In the genomic region with DNA sequence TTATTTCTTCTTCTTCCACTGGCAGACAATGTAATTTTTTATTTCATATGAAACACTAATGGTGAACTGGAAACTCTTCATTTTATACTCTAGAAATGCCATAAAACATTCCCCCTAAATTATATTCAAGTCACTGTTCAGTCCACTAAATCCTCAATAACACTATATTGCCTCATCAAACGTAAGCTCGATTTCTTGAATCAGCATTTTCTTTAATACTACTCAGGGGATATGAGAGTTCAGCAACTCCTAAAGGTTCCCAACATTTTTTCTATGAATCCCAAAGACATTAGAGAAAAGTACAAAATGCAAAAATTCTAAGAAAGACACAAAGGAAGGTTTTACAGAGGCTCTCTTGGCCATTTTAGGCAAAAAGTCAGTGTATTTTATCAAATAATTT, we compare ENCODE assay signal across 21 cellular contexts. TPM values are rescaled to one million over a fixed set of nuclear protein-coding genes. Genes with fewer than 3 reads are reported as not detected.
A peak's percentile ranks its signal among the peaks of the same experiment; 100 is the strongest.
DNase-seq lines count a peak whose midpoint lies in the region; ATAC-seq, FAIRE-seq and TF ChIP-seq lines count a peak whose summit lies in the region.
"Had no signal": no experiment of that assay in that cellular context is flagged by ENCODE, and none has a peak within 500 bp of the region (broad histone marks: within the 10 kb centered on the region; RNA-seq: fewer than 3 reads in every experiment).

No MANE protein-coding gene starts in this region.

- H3K9me3 ChIP-seq in A549: no peaks in the 10 kb centered on the region
- H3K9me3 ChIP-seq in K562 (replicated peaks; ENCODE audit: control insufficient read depth, insufficient read depth, low read depth, low read length): no peaks in the 10 kb centered on the region
- H3K9me3 ChIP-seq: BLaER1 treated with 17β-estradiol and CSF1 and Interleukin-3, amounts not matched to agents 10 nM and 100 nM; Caco-2 had no signal

- no peak for TF ChIP-seq RAD21 in A549 (conservative IDR thresholded peaks at IDR 0.05 in 1 of 2, IDR thresholded peaks at IDR 0.05 in 1 of 2)
- TF ChIP-seq RAD21 in K562 (CRISPR knock-in tag; conservative IDR thresholded peaks at IDR 0.05 in 1 of 2, IDR thresholded peaks at IDR 0.05 in 1 of 2): no peak

- TF ChIP-seq EP300 in A549 (IDR thresholded peaks at IDR 0.05) (no peak), K562 (IDR thresholded peaks at IDR 0.05; ENCODE audit: low read length) (no peak)

- in situ Hi-C loops in K562 (cut with MboI): no loop called here

- POLR2A ChIA-PET in A549 (lab: Yijun Ruan, JAX) (no interaction called here), K562 (lab: Yijun Ruan, JAX) (no interaction called here)
- POLR2A ChIA-PET in naive thymus-derived CD8-positive, alpha-beta T cell (lab: Charles Lee): no interaction called here

- TF ChIP-seq CTCF in A549 (IDR thresholded peaks at IDR 0.05) (no peak), K562 (IDR thresholded peaks at IDR 0.05 in 2 of 3, conservative IDR thresholded peaks at IDR 0.05 in 1 of 3; ENCODE audit: insufficient read depth in 2 of 3, low read depth in 1 of 3, low read length in 3 of 3) (no peak), progenitor cell of endocrine pancreas (IDR thresholded peaks at IDR 0.05; ENCODE audit: unreplicated experiment) (no peak)

- no peaks in the 10 kb centered on the region; a peak in 1 of 5 replicates for H3K27me3 ChIP-seq in K562 (ENCODE audit: control insufficient read depth in 2 of 2, insufficient read depth in 2 of 2, low read length in 2 of 2)
- H3K27me3 ChIP-seq: BLaER1 treated with 17β-estradiol and CSF1 and Interleukin-3, amounts not matched to agents 10 nM and 100 nM had no signal

- BruUV-seq in K562 (replicated peaks; lab: Mats Ljungman, UMichigan): no TSS peak

- H3K4me2 ChIP-seq in A549: no peak overlapping the region
- no peak overlapping the region for H3K4me2 ChIP-seq in K562 (ENCODE audit: insufficient read depth, low read length)
- H3K4me2 ChIP-seq: BLaER1 treated with 17β-estradiol and CSF1 and Interleukin-3, amounts not matched to agents 10 nM and 100 nM had no signal

- peaks cover 7% of the 10 kb centered on the region for H3K36me3 Mint-ChIP-seq in progenitor cell of endocrine pancreas (ENCODE audit: insufficient read depth)
- H3K36me3 Mint-ChIP-seq in naive thymus-derived CD8-positive, alpha-beta T cell: no peaks in the 10 kb centered on the region
- H3K36me3 Mint-ChIP-seq: CD8-positive, alpha-beta T cell had no signal

- 85% methylated on average over 2 of the region's 2 CpGs for WGBS in A549 (ENCODE audit: missing lambda C conversion rate)
- WGBS in K562 (ENCODE audit: insufficient coverage, low coverage, missing lambda C conversion rate): 3% methylated on average over 2 of the region's 2 CpGs

- H3K27ac ChIP-seq in A549 (no peak overlapping the region), K562 (ENCODE audit: extremely low read depth, low read depth, low read length) (no peak overlapping the region)
- H3K27ac ChIP-seq: BLaER1 treated with 17β-estradiol and CSF1 and Interleukin-3, amounts not matched to agents 10 nM and 100 nM; C4-2B had no signal

- intact Hi-C loops in K562 (cut with micrococcal nuclease): no loop called here

- FAIRE-seq in A549 (lab: Jason Lieb, UNC) (no peak), K562 (lab: Jason Lieb, UNC) (no peak)
- FAIRE-seq: A204.1, D721Med, G401.6, GM12891, GM19239 had no signal

- H3K4me3 ChIP-seq in A549 (no peak overlapping the region), K562 (no peak overlapping the region)
- H3K4me3 ChIP-seq: BLaER1 treated with 17β-estradiol and CSF1 and Interleukin-3, amounts not matched to agents 10 nM and 100 nM had no signal

- ATAC-seq in A549 (no peak), K562 (no peak)
- ATAC-seq in naive thymus-derived CD8-positive, alpha-beta T cell: no peak
- ATAC-seq: CD8-positive, alpha-beta T cell had no signal

- no peak overlapping the region for H3K9ac ChIP-seq in K562 (ENCODE audit: insufficient read depth in 1 of 2, low read depth in 2 of 2, low read length in 2 of 2)
- H3K9ac ChIP-seq: BLaER1 treated with 17β-estradiol and CSF1 and Interleukin-3, amounts not matched to agents 10 nM and 100 nM had no signal

- no peaks in the 10 kb centered on the region for H3K9me3 Mint-ChIP-seq in progenitor cell of endocrine pancreas (ENCODE audit: low read depth)
- no peaks in the 10 kb centered on the region for H3K9me3 Mint-ChIP-seq in naive thymus-derived CD8-positive, alpha-beta T cell
- H3K9me3 Mint-ChIP-seq: CD4-positive, alpha-beta T cell; CD8-positive, alpha-beta T cell had no signal

- TF ChIP-seq POLR2A in A549 (IDR thresholded peaks at IDR 0.05; ENCODE audit: low read length) (no peak), K562 (conservative IDR thresholded peaks at IDR 0.05) (no peak)

- no peaks in the 10 kb centered on the region for H4K20me1 ChIP-seq in K562 (replicated peaks; ENCODE audit: control insufficient read depth, insufficient read depth, low read length)
- H4K20me1 ChIP-seq: BLaER1 treated with 17β-estradiol and CSF1 and Interleukin-3, amounts not matched to agents 10 nM and 100 nM had no signal

- H3K79me2 ChIP-seq in K562 (ENCODE audit: control insufficient read depth, insufficient read depth, low read length): no peaks in the 10 kb centered on the region; the same call in 2 of the 3 replicates

- peak overlapping the region; percentile 65 for H3K27ac Mint-ChIP-seq in progenitor cell of endocrine pancreas
- H3K27ac Mint-ChIP-seq in naive thymus-derived CD8-positive, alpha-beta T cell: no peak overlapping the region
- H3K27ac Mint-ChIP-seq: B cell; CD4-positive, alpha-beta T cell; CD8-positive, alpha-beta T cell had no signal

- H3K4me3 Mint-ChIP-seq in progenitor cell of endocrine pancreas (ENCODE audit: low read depth): no peak overlapping the region
- no peak overlapping the region for H3K4me3 Mint-ChIP-seq in naive thymus-derived CD8-positive, alpha-beta T cell
- H3K4me3 Mint-ChIP-seq: B cell; CD4-positive, alpha-beta T cell; CD8-positive, alpha-beta T cell had no signal

- no peaks in the 10 kb centered on the region for H3K9me1 ChIP-seq in K562 (ENCODE audit: control insufficient read depth, insufficient read depth, low read length)

- no peak for DNase-seq in A549 (ENCODE audit: low read depth in 1 of 2, low spot score in 1 of 2)
- no peak for DNase-seq in K562 (ENCODE audit: extremely low read depth in 1 of 4, low spot score in 3 of 4)
- no peak for DNase-seq in progenitor cell of endocrine pancreas (ENCODE audit: low spot score, unreplicated experiment)
- DNase-seq in hepatic stellate cell (ENCODE audit: low spot score): no peak
- DNase-seq in naive thymus-derived CD8-positive, alpha-beta T cell: no peak
- DNase-seq: 8988T; AML-193; Caco-2; Calu3; CD4-positive, alpha-beta T cell; CD8-positive, alpha-beta T cell; DMS79 treated with DMSO at 0.1 percent for 48 hours; GF-D8 had no signal

- no peaks in the 10 kb centered on the region for H3K36me3 ChIP-seq in K562 (ENCODE audit: control insufficient read depth, insufficient read depth, low read length)
- H3K36me3 ChIP-seq: BLaER1 treated with 17β-estradiol and CSF1 and Interleukin-3, amounts not matched to agents 10 nM and 100 nM had no signal

- peaks cover 7% of the 10 kb centered on the region for H3K4me1 Mint-ChIP-seq in progenitor cell of endocrine pancreas (ENCODE audit: low read depth)
- no peaks in the 10 kb centered on the region for H3K4me1 Mint-ChIP-seq in naive thymus-derived CD8-positive, alpha-beta T cell
- H3K4me1 Mint-ChIP-seq: B cell had no signal

- no peaks in the 10 kb centered on the region for H3K4me1 ChIP-seq in A549
- no peaks in the 10 kb centered on the region; a peak in 1 of 5 replicates for H3K4me1 ChIP-seq in K562 (replicated peaks in 1 of 2; ENCODE audit: control insufficient read depth in 2 of 2, insufficient read depth in 2 of 2, low read length in 2 of 2)
- H3K4me1 ChIP-seq: BLaER1 treated with 17β-estradiol and CSF1 and Interleukin-3, amounts not matched to agents 10 nM and 100 nM; Caco-2 had no signal

- CTCF ChIA-PET in A549 (lab: Yijun Ruan, JAX): no interaction called here
- CTCF ChIA-PET in K562 (lab: Yijun Ruan, JAX; ENCODE audit: low intra/inter-chr PET ratio): no interaction called here

- H3K27me3 Mint-ChIP-seq in progenitor cell of endocrine pancreas: no peaks in the 10 kb centered on the region
- H3K27me3 Mint-ChIP-seq in naive thymus-derived CD8-positive, alpha-beta T cell: peaks cover 4 to 32% (median 10%) of the 10 kb centered on the region in 5 donors

- no peak overlapping the region for H2AFZ ChIP-seq in K562 (ENCODE audit: low read depth, low read length)

TF ChIP-seq in A549, 52 proteins besides CTCF, POLR2A, EP300 and RAD21:
- TF ChIP-seq MAFK (IDR thresholded peaks at IDR 0.05; ENCODE audit: partially characterized antibody): peak; percentile 56
- TF ChIP-seq ZSCAN20 (CRISPR knock-in tag; IDR thresholded peaks at IDR 0.05): no peak

TF ChIP-seq in K562, 482 proteins besides CTCF, POLR2A, EP300 and RAD21 (continues in another document):
- TF ChIP-seq C11orf30 (IDR thresholded peaks at IDR 0.05; ENCODE audit: low read depth): peak; percentile 38; the same call in 1 of the 2 replicates

RNA-seq across cellular contexts. Expression of a gene that starts 59.3 kb away (rescaled TPM):
- polyA plus RNA-seq in A549 (2011; rRNA removed) (1.4 and 1.8 TPM in 2 replicates), A549 (2017; fragmentation: RNase III; extraction: RNeasy Plus Mini Kit Qiagen cat#74134 plus additional on column Dnase treatment) (1.1 to 1.5 TPM (median 1.4 TPM) in 3 replicates), K562 (2011; rRNA removed) (0.79 and 0.85 TPM in 2 replicates), K562 (2014; fragmentation: Illumina TruSeq; extraction: Trizol) (0.31 and 0.57 TPM in 2 replicates), K562 (2014; fragmentation: Nextera tagmentation; extraction: Ambion mirVana) (under 1 TPM; 0.31 to 0.39 TPM), K562 (2014; rRNA removed) (0.29 and 0.76 TPM in 2 replicates)
- polyA plus RNA-seq in A549 (2012; cell fraction: cytosol; rRNA removed): 0.21 and 0.45 TPM in 2 replicates
- 0.10 and 0.45 TPM in 2 replicates for polyA plus RNA-seq in A549 (2012; cell fraction: nucleus; rRNA removed)
- 1.6 and 4.1 TPM in 2 replicates for polyA minus RNA-seq in A549 (2011; rRNA and poly(A)+ RNA removed)
- total RNA-seq in K562 (2011; cell fraction: chromatin; rRNA removed; ENCODE audit: low replicate concordance): 0.76 and 0.93 TPM in 2 replicates
- total RNA-seq in K562 (2011; cell fraction: nucleolus; rRNA removed): 0.66 and 0.67 TPM in 2 replicates
- 1.2 and 2.2 TPM in 2 replicates for total RNA-seq in K562 (2011; cell fraction: nucleoplasm; rRNA removed)
- total RNA-seq in K562 (2014; rRNA removed) (0.08 and 0.23 TPM in 2 replicates), K562 (2014; rRNA removed; fragmentation: Illumina TruSeq; extraction: Trizol) (0.22 and 0.67 TPM in 2 replicates), K562 (2015; rRNA removed; fragmentation: Illumina TruSeq; extraction: Trizol) (0.60 and 0.65 TPM in 2 replicates), K562 (2021) (0.58 and 0.67 TPM in 2 replicates), progenitor cell of endocrine pancreas (43.2 and 53.5 TPM in 2 replicates)
- polyA plus RNA-seq in K562 (2011; cell fraction: cytosol; rRNA removed): 0.34 and 1.2 TPM in 2 replicates
- polyA plus RNA-seq in K562 (2011; cell fraction: nucleus; rRNA removed): 1.1 and 1.4 TPM in 2 replicates
- 0.73 and 0.89 TPM in 2 replicates for polyA plus RNA-seq in K562 (2012)
- polyA minus RNA-seq in K562 (2011; rRNA and poly(A)+ RNA removed): 2.0 and 9.8 TPM in 2 replicates
- polyA minus RNA-seq in K562 (2011; cell fraction: cytosol; rRNA and poly(A)+ RNA removed): 3.6 and 10.5 TPM in 2 replicates
- polyA minus RNA-seq in K562 (2011; cell fraction: nucleus; rRNA and poly(A)+ RNA removed): 2.3 and 6.4 TPM in 2 replicates
- total RNA-seq in naive thymus-derived CD8-positive, alpha-beta T cell: 1 to 10 TPM; 1.7 to 2.4 TPM
- under 1 TPM in 1 of 3 donors, not detected in 2; 0.34 TPM for polyA plus RNA-seq in naive thymus-derived CD8-positive, alpha-beta T cell
- total RNA-seq: CD4-positive, alpha-beta T cell had no signal

Comparison
In these comparisons a context has a peak if more than half of its experiments do, and no peak if none do; other contexts are left out.
1. RNA of a gene that starts 59.3 kb away (total RNA-seq): 43.2 to 53.5 TPM in progenitor cell of endocrine pancreas; 1.7 to 2.4 TPM in naive thymus-derived CD8-positive, alpha-beta T cell and 0.08 to 2.2 TPM in K562; every median in the first group is over 10 times any median in the second.